Comparison of ENCODE assay signal across 15 cellular contexts in the genomic region with DNA sequence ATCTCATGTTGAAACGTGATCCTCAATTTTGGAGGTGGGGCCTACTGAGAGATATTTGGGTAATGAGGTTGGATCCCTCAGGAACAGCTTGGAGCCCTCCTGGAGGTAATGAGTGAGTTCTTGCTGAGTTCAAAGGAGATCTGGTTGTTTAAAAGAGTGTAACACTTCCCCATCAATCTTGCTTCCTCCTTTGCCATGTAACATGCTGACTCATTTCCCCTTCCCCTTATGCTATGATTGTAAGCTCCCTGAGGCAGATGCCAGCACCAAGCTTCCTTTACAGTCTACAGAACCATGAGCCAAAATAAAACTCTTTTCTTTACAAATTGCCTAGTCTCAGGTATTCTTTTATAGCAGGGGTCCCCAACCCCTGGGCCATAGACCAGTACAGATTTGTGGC.
DNase-seq lines count a peak whose midpoint lies in the region; ATAC-seq and TF ChIP-seq lines count a peak whose summit lies in the region.
"Had no signal": no experiment of that assay in that cellular context is flagged by ENCODE, and none has a peak within 500 bp of the region (broad histone marks: within the 10 kb centered on the region; RNA-seq: fewer than 3 reads in every experiment).

No MANE protein-coding gene starts in this region.

- peaks cover 0 to 4% of the 10 kb centered on the region in 2 donors for H3K4me1 ChIP-seq in left lung
- H3K4me1 ChIP-seq in effector memory CD4-positive, alpha-beta T cell (ENCODE audit: control insufficient read depth, insufficient read depth, low read length, poor library complexity, severe bottlenecking): no peaks in the 10 kb centered on the region
- H3K4me1 ChIP-seq: BE2C had no signal

- H3K27me3 ChIP-seq in left lung: no peaks in the 10 kb centered on the region
- no peaks in the 10 kb centered on the region for H3K27me3 ChIP-seq in effector memory CD4-positive, alpha-beta T cell (replicated peaks; ENCODE audit: control insufficient read depth, insufficient read depth, low read length, poor library complexity, severe bottlenecking)
- H3K27me3 ChIP-seq: BE2C, dorsolateral prefrontal cortex had no signal

- H3K9me3 ChIP-seq in SK-N-MC (ENCODE audit: low read depth, low read length) (no peaks in the 10 kb centered on the region), left lung (no peaks in the 10 kb centered on the region)
- no peaks in the 10 kb centered on the region for H3K9me3 ChIP-seq in effector memory CD4-positive, alpha-beta T cell (ENCODE audit: control insufficient read depth, low read length)
- H3K9me3 ChIP-seq: BE2C had no signal

- H3K9ac ChIP-seq in SK-N-MC (ENCODE audit: insufficient read length): no peak overlapping the region

- H3K27me3 Mint-ChIP-seq in stimulated activated memory B cell treated with anti-CD40 and anti-IgM and Interleukin-4, amounts not matched to agents 10 μg/mL and 1 μg/mL and 100 μg/mL, for 72 hours: no peaks in the 10 kb centered on the region

- no peaks in the 10 kb centered on the region for H3K9me3 Mint-ChIP-seq in stimulated activated memory B cell treated with anti-CD40 and anti-IgM and Interleukin-4, amounts not matched to agents 10 μg/mL and 1 μg/mL and 100 μg/mL, for 72 hours
- H3K9me3 Mint-ChIP-seq: WTC11 had no signal

- no peaks in the 10 kb centered on the region for H3K4me1 Mint-ChIP-seq in stimulated activated memory B cell treated with anti-CD40 and anti-IgM and Interleukin-4, amounts not matched to agents 10 μg/mL and 1 μg/mL and 100 μg/mL, for 72 hours

- no peak overlapping the region for H3K4me3 Mint-ChIP-seq in stimulated activated memory B cell treated with anti-CD40 and anti-IgM and Interleukin-4, amounts not matched to agents 10 μg/mL and 1 μg/mL and 100 μg/mL, for 72 hours
- H3K4me3 Mint-ChIP-seq: WTC11 had no signal

- no peak overlapping the region for H3K4me3 ChIP-seq in Jurkat, Clone E6-1 (ENCODE audit: low read length)
- H3K4me3 ChIP-seq in SK-N-MC (no peak overlapping the region), left lung (no peak overlapping the region)
- no peak overlapping the region for H3K4me3 ChIP-seq in effector memory CD4-positive, alpha-beta T cell (ENCODE audit: insufficient read depth, low read depth, low read length, poor library complexity, severe bottlenecking)
- H3K4me3 ChIP-seq: dorsolateral prefrontal cortex had no signal

- H3K27ac ChIP-seq in SK-N-MC (no peak overlapping the region), left lung (peak overlapping the region in 1 of 2 donors; percentile 15)
- no peak overlapping the region for H3K27ac ChIP-seq in effector memory CD4-positive, alpha-beta T cell (ENCODE audit: insufficient read depth, low read length, poor library complexity, severe bottlenecking)
- H3K27ac ChIP-seq: dorsolateral prefrontal cortex had no signal

- H3K36me3 ChIP-seq in SK-N-MC (ENCODE audit: insufficient read depth, low read length): no peaks in the 10 kb centered on the region
- no peaks in the 10 kb centered on the region for H3K36me3 ChIP-seq in left lung
- H3K36me3 ChIP-seq in effector memory CD4-positive, alpha-beta T cell (ENCODE audit: control insufficient read depth, insufficient read depth, low read length): no peaks in the 10 kb centered on the region
- H3K36me3 ChIP-seq: BE2C had no signal

- no peaks in the 10 kb centered on the region for H3K36me3 Mint-ChIP-seq in stimulated activated memory B cell treated with anti-CD40 and anti-IgM and Interleukin-4, amounts not matched to agents 10 μg/mL and 1 μg/mL and 100 μg/mL, for 72 hours
- H3K36me3 Mint-ChIP-seq: WTC11 had no signal

- DNase-seq in ELF-1 (ENCODE audit: low read depth, low spot score) (peak; percentile 66), SK-N-MC (ENCODE audit: low read depth, low spot score) (peak; percentile 22), left lung (no peak), midbrain (lab: John Stamatoyannopoulos, UW) (no peak)
- peak; percentile 4 for DNase-seq in Jurkat, Clone E6-1 (ENCODE audit: low read depth, low spot score)
- no peak for DNase-seq in effector memory CD4-positive, alpha-beta T cell
- DNase-seq: BE2C, dorsolateral prefrontal cortex, foreskin melanocyte, NCI-H1048, NCI-H446 had no signal

- no peak for TF ChIP-seq CTCF in left lung (IDR thresholded peaks at IDR 0.05)

- no peak overlapping the region for H3K27ac Mint-ChIP-seq in stimulated activated memory B cell treated with anti-CD40 and anti-IgM and Interleukin-4, amounts not matched to agents 10 μg/mL and 1 μg/mL and 100 μg/mL, for 72 hours
- H3K27ac Mint-ChIP-seq: WTC11 had no signal

- ATAC-seq in left lung: peak; percentile 26
- no peak for ATAC-seq in stimulated activated memory B cell treated with anti-CD40 and anti-IgM and Interleukin-4, amounts not matched to agents 10 μg/mL and 1 μg/mL and 100 μg/mL, for 72 hours
- no peak for ATAC-seq in GM18498 (IDR thresholded peaks at IDR 0.05; ENCODE audit: unreplicated experiment)
- ATAC-seq: Right ventricle myocardium inferior had no signal

- intact Hi-C loops in left lung (cut with DNase I): no loop called here

Comparison
In these comparisons a context has a peak if more than half of its experiments do, and no peak if none do; other contexts are left out.
1. DNase-seq: peak in ELF-1 (single experiment), Jurkat, Clone E6-1 (single experiment) and SK-N-MC (single experiment); none in left lung (0 of 2), effector memory CD4-positive, alpha-beta T cell (0 of 3) and midbrain (single experiment).